ENCODE assay signal across 28 cellular contexts in the genomic region with DNA sequence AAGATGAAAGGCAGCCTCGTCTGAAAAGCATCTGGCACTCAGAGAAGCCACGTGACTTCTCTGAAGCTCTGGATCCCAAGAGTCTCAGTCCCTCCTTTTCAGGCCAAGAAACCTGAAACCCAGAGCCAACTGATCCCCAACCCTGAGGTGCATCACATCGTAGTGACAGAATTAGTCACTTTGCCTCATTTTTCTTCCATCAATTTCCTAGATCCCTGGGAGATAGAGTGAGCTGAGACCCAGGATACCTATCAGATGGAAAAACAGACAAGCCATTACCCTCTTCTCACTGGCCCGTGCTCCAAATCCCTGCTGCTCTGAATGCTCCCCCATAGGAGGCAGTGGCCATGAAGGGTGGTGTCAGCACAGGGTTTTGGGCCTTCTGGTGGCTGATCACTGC.
"Had no signal": no experiment of that assay in that cellular context is flagged by ENCODE, and none has a peak within 500 bp of the region (broad histone marks: within the 10 kb centered on the region; RNA-seq: fewer than 3 reads in every experiment).

No MANE protein-coding gene starts in this region.

- FAIRE-seq: astrocyte, bronchial epithelial cell, frontal cortex had no signal

- ATAC-seq: activated CD4-positive, CD25-positive, alpha-beta regulatory T cell treated with anti-CD3 and anti-CD28 coated beads, Interleukin-2, amount 50 U/mL, for 24 hours; activated CD8-positive, alpha-beta T cell treated with anti-CD3 and anti-CD28 coated beads for 36 hours; activated T-cell treated with anti-CD3 and anti-CD28 coated beads, Interleukin-2, amount 50 U/mL, for 4 hours; activated T-helper 17 cell treated with anti-CD3 and anti-CD28 coated beads, Interleukin-2, amount 50 U/mL, for 72 hours; esophagus mucosa had no signal

- H3K27me3 ChIP-seq: brain microvascular endothelial cell had no signal

- DNase-seq: activated B cell treated with CpG ODN at 0.5 μM for 24 hours; activated CD4-positive, alpha-beta T cell treated with anti-CD3 and anti-CD28 coated beads for 48 hours; activated CD4-positive, alpha-beta T cell treated with anti-CD3 and anti-CD28 coated beads, Interleukin-2, amount 50 U/mL, for 1 hour; activated CD4-positive, alpha-beta T cell treated with anti-CD3 and anti-CD28 coated beads, Interleukin-2, amount 50 U/mL, for 48 hours; activated CD8-positive, alpha-beta memory T cell treated with anti-CD3 and anti-CD28 coated beads for 24 hours; activated CD8-positive, alpha-beta T cell treated with anti-CD3 and anti-CD28 coated beads for 36 hours; activated effector memory CD4-positive, alpha-beta T cell treated with Interleukin-2 at 50 U/mL for 16 hours; activated gamma-delta T cell treated with Interleukin-2 at 50 U/mL for 16 hours; activated naive CD4-positive, alpha-beta T cell treated with anti-CD3 and anti-CD28 coated beads, Interleukin-2, amount 50 U/mL, for 16 hours; activated naive CD4-positive, alpha-beta T cell treated with Interleukin-2 at 50 U/mL for 16 hours; activated T-cell treated with anti-CD3 and anti-CD28 coated beads, Interleukin-2, amount 50 U/mL, for 4 hours; amniotic stem cell; anterior cingulate cortex; brain microvascular endothelial cell; dorsolateral prefrontal cortex; effector memory CD4-positive, alpha-beta T cell; endodermal cell; foreskin fibroblast; head of caudate nucleus; T1000; WERI-Rb-1 had no signal

- H3K36me3 ChIP-seq: brain microvascular endothelial cell, WERI-Rb-1 had no signal

- H3K27ac ChIP-seq: brain microvascular endothelial cell, coronary artery, dorsolateral prefrontal cortex, WERI-Rb-1 had no signal

- H3K4me3 ChIP-seq: coronary artery, dorsolateral prefrontal cortex had no signal
